1 cellular context compared by ENCODE assay signal in the genomic region with DNA sequence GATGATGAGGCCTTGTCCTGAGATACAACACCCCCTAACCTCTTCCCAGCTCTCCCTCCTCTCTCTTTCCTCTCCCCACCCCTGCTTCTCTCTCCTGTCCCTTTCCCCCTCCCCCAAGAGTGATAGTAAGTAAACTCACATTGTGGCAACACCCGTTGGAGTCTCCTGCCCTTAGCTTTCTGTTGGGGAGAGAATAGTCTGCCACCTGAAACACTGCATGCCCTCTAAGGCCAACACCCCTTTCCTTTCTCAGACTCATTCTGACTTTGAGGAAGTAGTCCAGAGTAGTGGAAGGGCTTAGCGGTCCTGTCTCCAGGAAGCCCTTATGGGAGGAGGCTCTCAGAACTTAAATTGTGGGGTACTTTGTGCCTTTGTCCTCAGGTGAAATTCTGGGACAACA.
TF ChIP-seq lines count a peak whose summit lies in the region.

No MANE protein-coding gene starts in this region.

TF ChIP-seq in endothelial cell of umbilical vein, 7 proteins besides CTCF, POLR2A, EP300 and RAD21 (continued from another document):
- no peak for TF ChIP-seq MYC (IDR thresholded peaks at IDR 0.05; ENCODE audit: low read depth, low read length)
